In the genomic region with DNA sequence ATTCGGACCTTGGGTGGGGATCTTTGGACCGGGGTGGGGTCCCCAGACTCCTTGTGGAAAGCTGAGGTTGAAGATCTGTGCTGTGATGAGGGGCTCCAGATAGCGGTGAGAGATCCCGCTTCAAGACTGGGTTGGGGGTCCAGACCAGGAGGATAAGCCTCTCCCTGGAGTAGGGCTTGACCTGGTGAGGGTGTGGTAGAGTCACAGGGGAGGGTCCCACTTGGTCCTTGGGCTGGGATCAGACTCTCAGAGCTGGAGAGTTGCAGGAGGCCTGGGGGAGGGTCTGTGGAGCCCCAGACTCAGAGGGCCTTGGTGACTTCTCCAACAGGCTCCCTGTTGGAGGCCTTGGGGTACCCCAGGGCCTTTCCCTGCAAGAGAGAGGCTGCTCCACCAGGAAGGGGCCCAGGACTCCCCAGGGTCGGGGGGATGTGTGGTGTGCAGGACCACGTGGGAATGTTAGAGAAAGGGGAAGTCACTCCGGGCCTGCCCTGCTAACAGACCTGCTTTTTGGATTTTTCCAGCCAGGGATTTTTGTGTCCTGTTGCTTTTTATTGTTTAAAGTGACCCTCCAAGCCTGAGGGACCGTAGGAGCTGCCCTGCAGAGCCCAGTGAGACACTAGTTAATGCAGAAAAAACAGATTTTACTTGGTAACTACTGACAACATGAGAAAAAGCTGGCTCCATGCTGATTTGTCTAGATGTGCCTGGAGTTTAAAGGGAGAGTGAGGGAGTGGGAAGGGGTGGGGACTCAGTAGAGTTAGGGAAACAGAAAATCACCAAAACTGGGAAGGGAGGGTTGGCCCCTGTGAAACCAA, we compare ENCODE assay signal across 8 cellular contexts. TPM values are rescaled to one million over a fixed set of nuclear protein-coding genes. Genes with fewer than 3 reads are reported as not detected.
DNase-seq lines count a peak whose midpoint lies in the region; ATAC-seq and TF ChIP-seq lines count a peak whose summit lies in the region.

No MANE protein-coding gene starts in this region.

- ATAC-seq in RWPE2 (ENCODE audit: low read depth) = peak; percentile 51
- peak; percentile 26 to 55 (median 32) for ATAC-seq in right lobe of liver
- ATAC-seq in GM18505 (IDR thresholded peaks at IDR 0.05; ENCODE audit: unreplicated experiment) = no peak

- H3K9me3 ChIP-seq in RWPE2 (ENCODE audit: severe bottlenecking) (no peaks in the 10 kb centered on the region), right lobe of liver (no peaks in the 10 kb centered on the region)

- WGBS in right lobe of liver (ENCODE audit: insufficient coverage, low coverage, low lambda C conversion rate, missing lambda C conversion rate) = under 1% methylated on average over 8 of the region's 8 CpGs

- H3K4me1 ChIP-seq in RWPE2 (ENCODE audit: insufficient read depth, poor library complexity, severe bottlenecking) (peaks cover 14% of the 10 kb centered on the region), right lobe of liver (peaks cover 0 to 44% (median 15%) of the 10 kb centered on the region in 4 donors)

- no peak for TF ChIP-seq POLR2A in right lobe of liver (IDR thresholded peaks at IDR 0.05)
- no peak for TF ChIP-seq POLR2A in GM18505 (IDR thresholded peaks at IDR 0.05; ENCODE audit: borderline replicate concordance, extremely low read depth, insufficient read depth, insufficient read length)

- intact Hi-C loops in right lobe of liver (cut with DNase I) = no loop called here

- no peaks in the 10 kb centered on the region for H3K27me3 ChIP-seq in RWPE2 (ENCODE audit: insufficient read depth, poor library complexity, severe bottlenecking)
- H3K27me3 ChIP-seq in right lobe of liver = no peaks in the 10 kb centered on the region

- TF ChIP-seq CTCF in GM20000 (IDR thresholded peaks at IDR 0.05; ENCODE audit: extremely low read depth, missing control alignments) (no peak), RWPE2 (IDR thresholded peaks at IDR 0.05; ENCODE audit: poor library complexity, severe bottlenecking) (no peak), coronary artery (IDR thresholded peaks at IDR 0.05) (no peak), right lobe of liver (IDR thresholded peaks at IDR 0.05) (no peak)

- H3K36me3 ChIP-seq in RWPE2 (ENCODE audit: low read depth) (peaks cover 22% of the 10 kb centered on the region), right lobe of liver (no peaks in the 10 kb centered on the region)

- H3K27ac ChIP-seq in RWPE2 (ENCODE audit: poor library complexity, severe bottlenecking) (peak overlapping the region; percentile 94), coronary artery (peak overlapping the region; percentile 98 to 99), right lobe of liver (peak overlapping the region; percentile 88 to 96 (median 93))

- peak; percentile 29 to 43 for DNase-seq in AML-193 (lab: John Stamatoyannopoulos, UW)
- peak; percentile 63 for DNase-seq in GM20000 (ENCODE audit: low spot score)
- DNase-seq in RWPE2 (ENCODE audit: low spot score) = no peak
- DNase-seq in coronary artery (ENCODE audit: low spot score) = no peak
- DNase-seq in right lobe of liver = peak in 2 of 3 donors; percentile 48 to 55
- peak; percentile 69 for DNase-seq in stromal cell of bone marrow (ENCODE audit: low read depth)
- DNase-seq in NK-92 treated with Interleukin-12 subunit alpha and Interleukin-12 subunit beta, amount 100 ng/mL, for 24 hours (lab: John Stamatoyannopoulos, UW) = no peak

- H3K4me3 ChIP-seq in RWPE2 (ENCODE audit: severe bottlenecking) (peak overlapping the region; percentile 71), coronary artery (peak overlapping the region; percentile 88), right lobe of liver (peak overlapping the region; percentile 75 to 94 (median 91))

RNA-seq across cellular contexts. Expression of a gene that starts 0.7 kb away (rescaled TPM):
- total RNA-seq in right lobe of liver = 10 to 100 TPM; 35.9 to 47.8 (median 44.3) TPM

RNA-seq across cellular contexts. Expression of a gene that starts 0.7 kb away (rescaled TPM):
- 100 to 1,000 TPM; 144 to 270 (median 200) TPM for total RNA-seq in right lobe of liver

Comparison
In these comparisons a context has a peak if more than half of its experiments do, and no peak if none do; other contexts are left out.
1. DNase-seq: peak in AML-193 (2 of 2), GM20000 (single experiment), right lobe of liver (2 of 3) and stromal cell of bone marrow (single experiment); none in RWPE2 (single experiment), coronary artery (single experiment) and NK-92 treated with Interleukin-12 subunit alpha and Interleukin-12 subunit beta, amount 100 ng/mL, for 24 hours (single experiment).
2. Peak in every context shown above with its lines, with median percentiles within 50 percentile points of each other: H3K27ac ChIP-seq and H3K4me3 ChIP-seq.